Comparison of ENCODE assay signal across 14 cellular contexts in genomic region chr11:72406536-72407507, GRCh38. TPM values are rescaled to one million over a fixed set of nuclear protein-coding genes. Genes with fewer than 3 reads are reported as not detected.
A peak's percentile ranks its signal among the peaks of the same experiment; 100 is the strongest.
DNase-seq lines count a peak whose midpoint lies in the region; ATAC-seq and TF ChIP-seq lines count a peak whose summit lies in the region.
"Had no signal": no experiment of that assay in that cellular context is flagged by ENCODE, and none has a peak within 500 bp of the region (broad histone marks: within the 10 kb centered on the region; RNA-seq: fewer than 3 reads in every experiment).

No MANE protein-coding gene starts in this region.

- H2BK5ac ChIP-seq in trophoblast cell (ENCODE audit: low read depth, low read length, poor library complexity): no peak overlapping the region

- H3K27ac ChIP-seq in GM23248: no peak overlapping the region
- no peak overlapping the region for H3K27ac ChIP-seq in RWPE2 (ENCODE audit: poor library complexity, severe bottlenecking)
- H3K27ac ChIP-seq in trophoblast cell (ENCODE audit: low read depth, low read length): no peak overlapping the region
- H3K27ac ChIP-seq: KMS-11 had no signal

- H4K91ac ChIP-seq in trophoblast cell (ENCODE audit: low read depth, low read length): no peak overlapping the region

- no peak overlapping the region for H4K8ac ChIP-seq in trophoblast cell (ENCODE audit: low read depth, low read length)

- H3K79me2 ChIP-seq in GM23248 (ENCODE audit: insufficient read depth) (peaks cover 8% of the 10 kb centered on the region), trophoblast cell (ENCODE audit: control insufficient read depth, insufficient read depth, low read length, poor library complexity) (peaks cover 2% of the 10 kb centered on the region)

- no peaks in the 10 kb centered on the region for H4K20me1 ChIP-seq in GM23248 (ENCODE audit: insufficient read depth)

- no peak for TF ChIP-seq CTCF in RWPE2 (IDR thresholded peaks at IDR 0.05; ENCODE audit: poor library complexity, severe bottlenecking)

- H3K18ac ChIP-seq in trophoblast cell (ENCODE audit: low read length): no peak overlapping the region

- H2BK120ac ChIP-seq in trophoblast cell (ENCODE audit: insufficient read depth, low read length, poor library complexity): no peak overlapping the region

- no peaks in the 10 kb centered on the region for H3K9me3 ChIP-seq in GM23248 (ENCODE audit: low read depth)
- no peaks in the 10 kb centered on the region for H3K9me3 ChIP-seq in RWPE2 (ENCODE audit: severe bottlenecking)
- H3K9me3 ChIP-seq in trophoblast cell (ENCODE audit: insufficient read depth, low read depth, low read length): no peaks in the 10 kb centered on the region
- H3K9me3 ChIP-seq: BLaER1, MG63 had no signal

- H3K4me3 ChIP-seq in GM23248 (no peak overlapping the region), RWPE2 (ENCODE audit: severe bottlenecking) (no peak overlapping the region), trophoblast cell (ENCODE audit: low read depth, low read length) (no peak overlapping the region)
- H3K4me3 ChIP-seq: BLaER1, MG63 had no signal

- no peak overlapping the region for H3K14ac ChIP-seq in trophoblast cell (ENCODE audit: low read length)

- H3K79me1 ChIP-seq in trophoblast cell (ENCODE audit: low read length): peaks cover 7% of the 10 kb centered on the region

- in situ Hi-C loops in GM23248 (cut with MboI): no loop called here

- no peaks in the 10 kb centered on the region for H3K27me3 ChIP-seq in GM23248 (replicated peaks; ENCODE audit: insufficient read depth)
- no peaks in the 10 kb centered on the region for H3K27me3 ChIP-seq in RWPE2 (ENCODE audit: insufficient read depth, poor library complexity, severe bottlenecking)
- H3K27me3 ChIP-seq in trophoblast cell (ENCODE audit: insufficient read depth, low read length): no peaks in the 10 kb centered on the region
- H3K27me3 ChIP-seq: BLaER1, MG63 had no signal

- H3K9ac ChIP-seq in GM23248 (no peak overlapping the region), trophoblast cell (ENCODE audit: low read length) (no peak overlapping the region)
- H3K9ac ChIP-seq: BLaER1, KMS-11 had no signal

- DNase-seq in GM23248 (peak; percentile 49), RWPE2 (ENCODE audit: low spot score) (no peak), trophoblast cell (peak; percentile 17 to 38), NCI-H345 (lab: John Stamatoyannopoulos, UW) (no peak), NCI-H226 (no peak)
- DNase-seq in effector CD4-positive, alpha-beta T cell: no peak
- DNase-seq: DMS 273 treated with DMSO at 0.1 percent for 48 hours, MG63, NCI-H1092 treated with DMSO at 0.1 percent for 48 hours, NCI-H187, NCI-H510A treated with DMSO at 0.1 percent for 48 hours had no signal

- no peak overlapping the region for H3K4me2 ChIP-seq in GM23248 (ENCODE audit: unreplicated experiment)
- H3K4me2 ChIP-seq in trophoblast cell (ENCODE audit: low read length): no peak overlapping the region
- H3K4me2 ChIP-seq: KMS-11 had no signal

- no peak overlapping the region for H3K4ac ChIP-seq in trophoblast cell (ENCODE audit: low read depth, low read length)

- H3K4me1 ChIP-seq in GM23248 (ENCODE audit: insufficient read depth) (peaks cover 9% of the 10 kb centered on the region; the same call in 1 of the 2 replicates), RWPE2 (ENCODE audit: insufficient read depth, poor library complexity, severe bottlenecking) (no peaks in the 10 kb centered on the region), trophoblast cell (ENCODE audit: control insufficient read depth in 1 of 2, insufficient read depth in 2 of 2, low read length in 2 of 2) (peaks cover 2 to 18% of the 10 kb centered on the region in 2 experiments)

- 0 out of 2 replicates have a peak, but pooled peaks cover 8% of the 10 kb centered on the region for H3F3A ChIP-seq in GM23248 (ENCODE audit: insufficient read depth)

- H2AK5ac ChIP-seq in trophoblast cell (ENCODE audit: low read length): no peak overlapping the region

- no peak overlapping the region for H4K12ac ChIP-seq in trophoblast cell (ENCODE audit: low read depth, low read length)

- no peak overlapping the region for H3K23ac ChIP-seq in trophoblast cell (ENCODE audit: low read length)

- 80 to 81% methylated on average over 5 of the region's 5 CpGs for WGBS in GM23248 (ENCODE audit: low coverage in 1 of 2, low lambda C conversion rate in 2 of 2, missing lambda C conversion rate in 2 of 2), 2 experiments
- no CpG with 5 or more reads among the region's 5 CpGs for WGBS in trophoblast cell (ENCODE audit: extremely low coverage, insufficient coverage, insufficient read length)

- no peak overlapping the region for H2BK12ac ChIP-seq in trophoblast cell (ENCODE audit: low read length)

- ATAC-seq in RWPE2 (ENCODE audit: low read depth) (0 out of 3 replicates have a peak, but pooled peaks have one; percentile 23), esophagus mucosa (peak; percentile 87)

- H3K36me3 ChIP-seq in GM23248 (ENCODE audit: low read depth) (no peaks in the 10 kb centered on the region), RWPE2 (ENCODE audit: low read depth) (peaks cover 7% of the 10 kb centered on the region), trophoblast cell (ENCODE audit: control insufficient read depth in 1 of 2, insufficient read depth in 2 of 2, low read length in 2 of 2) (peaks cover 4% of the 10 kb centered on the region in 2 experiments)

- H3K9me2 ChIP-seq in GM23248 (ENCODE audit: insufficient read depth): no peaks in the 10 kb centered on the region

- H2AFZ ChIP-seq in GM23248 (no peak overlapping the region), trophoblast cell (ENCODE audit: insufficient read depth, low read length, poor library complexity) (no peak overlapping the region)

RNA-seq across cellular contexts. Expression of gene CLPB, which starts 27.5 kb away (rescaled TPM):
- 19.2 and 26.8 TPM in 2 replicates for total RNA-seq in GM23248 (2014; rRNA removed; shearing (Covaris generic))
- 11.5 and 16.9 TPM in 2 replicates for polyA plus RNA-seq in GM23248 (2016; fragmentation: Nextera tagmentation; extraction: Ambion mirVana)
- total RNA-seq in esophagus mucosa: 13.9 TPM
- 38.1 and 40.0 TPM in 2 replicates for polyA plus RNA-seq in trophoblast cell (2013)

Comparison
In these comparisons a context has a peak if more than half of its experiments do, and no peak if none do; other contexts are left out.
1. DNase-seq: peak in GM23248 (single experiment) and trophoblast cell (2 of 2); none in RWPE2 (single experiment), effector CD4-positive, alpha-beta T cell (single experiment), NCI-H345 (single experiment) and NCI-H226 (single experiment).